14 cellular contexts compared by ENCODE assay signal in genomic region chr12:64556231-64556630, GRCh38. TPM values are rescaled to one million over a fixed set of nuclear protein-coding genes. Genes with fewer than 3 reads are reported as not detected.
DNase-seq lines count a peak whose midpoint lies in the region; ATAC-seq, FAIRE-seq and TF ChIP-seq lines count a peak whose summit lies in the region.
"Had no signal": no experiment of that assay in that cellular context is flagged by ENCODE, and none has a peak within 500 bp of the region (broad histone marks: within the 10 kb centered on the region; RNA-seq: fewer than 3 reads in every experiment).

No MANE protein-coding gene starts in this region.

- POLR2A ChIA-PET in HepG2 (lab: Yijun Ruan, JAX) (no interaction called here), HCT116 (lab: Charles Lee) (no interaction called here), WTC11 (lab: Charles Lee) (no interaction called here), HEK293T (lab: Yijun Ruan, JAX) (no interaction called here)

- FAIRE-seq in HepG2 (lab: Jason Lieb, UNC) = no peak
- FAIRE-seq: A204.1, GM12891, HTR-8/SVneo had no signal

- H3K9me3 Mint-ChIP-seq in WTC11 = no peaks in the 10 kb centered on the region
- H3K9me3 Mint-ChIP-seq: CD4-positive, alpha-beta T cell had no signal

- peaks cover 11% of the 10 kb centered on the region for H3K4me1 Mint-ChIP-seq in WTC11
- H3K4me1 Mint-ChIP-seq: B cell had no signal

- ATAC-seq in HepG2 (peak; percentile 46), right lobe of liver (no peak), HCT116 (peak; percentile 55; the same call in 1 of the 2 replicates), WTC11 (peak; percentile 18; the same call in 1 of the 2 replicates)

- no peak overlapping the region for H3K27ac Mint-ChIP-seq in WTC11
- H3K27ac Mint-ChIP-seq: B cell; CD4-positive, alpha-beta T cell had no signal

- TF ChIP-seq RAD21 in HepG2 (CRISPR knock-in tag; IDR thresholded peaks at IDR 0.05) (no peak), HCT116 (IDR thresholded peaks at IDR 0.05; ENCODE audit: low read depth) (no peak)

- CTCF ChIA-PET in HepG2 (lab: Yijun Ruan, JAX; ENCODE audit: low intra/inter-chr PET ratio, low total read pairs) (no interaction called here), HCT116 (lab: Charles Lee) (no interaction called here), WTC11 (lab: Charles Lee) (interaction anchor here (1.0 to 1.2 kb wide), 2 partner anchors 122 to 142 kb away, joined by 3 read pairs; no protein-coding TSS in a partner anchor), HEK293T (lab: Yijun Ruan, JAX) (no interaction called here)

- H4K20me1 ChIP-seq in HepG2 (ENCODE audit: insufficient read depth, low read length) = no peaks in the 10 kb centered on the region
- no peaks in the 10 kb centered on the region for H4K20me1 ChIP-seq in HCT116 (ENCODE audit: insufficient read depth)

- H3K9ac ChIP-seq in HepG2 (ENCODE audit: insufficient read depth, low read depth, low read length) (no peak overlapping the region), HCT116 (ENCODE audit: low read length) (no peak overlapping the region)

- no peak overlapping the region for H3K4me3 Mint-ChIP-seq in WTC11
- H3K4me3 Mint-ChIP-seq: B cell; CD4-positive, alpha-beta T cell had no signal

- no peaks in the 10 kb centered on the region; the same call in 1 of the 2 replicates for H3K27me3 Mint-ChIP-seq in WTC11 (ENCODE audit: low read depth)
- H3K27me3 Mint-ChIP-seq: B cell; CD4-positive, alpha-beta T cell had no signal

- no peaks in the 10 kb centered on the region for H3K79me2 ChIP-seq in HepG2 (ENCODE audit: insufficient read depth, low read length)
- no peaks in the 10 kb centered on the region for H3K79me2 ChIP-seq in HCT116 (ENCODE audit: insufficient read depth, low read length)

- H3K9me3 ChIP-seq in HepG2 (ENCODE audit: low read length) (no peaks in the 10 kb centered on the region), right lobe of liver (no peaks in the 10 kb centered on the region), HCT116 (ENCODE audit: control insufficient read depth in 1 of 2, insufficient read depth in 1 of 2, low read depth in 1 of 2, low read length in 2 of 2) (no peaks in the 10 kb centered on the region), stomach (no peaks in the 10 kb centered on the region)

- TF ChIP-seq CTCF in HepG2 (CRISPR knock-in tag; IDR thresholded peaks at IDR 0.05) = no peak
- no peak for TF ChIP-seq CTCF in right lobe of liver (IDR thresholded peaks at IDR 0.05)
- TF ChIP-seq CTCF in HCT116 (IDR thresholded peaks at IDR 0.05 in 2 of 3, conservative IDR thresholded peaks at IDR 0.05 in 1 of 3; ENCODE audit: borderline replicate concordance in 1 of 3, insufficient read depth in 1 of 3, low read depth in 2 of 3, low read length in 2 of 3) = 0 out of 6 replicates have a peak, but pooled peaks of 1 of the 3 experiments have one; percentile 3
- no peak for TF ChIP-seq CTCF in WTC11 (IDR thresholded peaks at IDR 0.05)
- TF ChIP-seq CTCF in stomach (IDR thresholded peaks at IDR 0.05) = no peak

- 0% methylated on average over 1 of the region's 4 CpGs for WGBS in HepG2 (ENCODE audit: low lambda C conversion rate)
- 66% methylated on average over 3 of the region's 4 CpGs for whole genome bisulfite sequencing in right lobe of liver (ENCODE audit: insufficient coverage, low coverage, low lambda C conversion rate, missing lambda C conversion rate)
- 81 to 93% (median 84%) methylated on average over 2 to 4 of the region's 4 CpGs for WGBS in stomach, 5 donors

- DNase-seq in HepG2 (ENCODE audit: low spot score) (no peak), right lobe of liver (no peak), HCT116 (ENCODE audit: low read depth, low spot score) (no peak), WTC11 (ENCODE audit: low spot score) (no peak), stomach (no peak), T-helper 9 cell (no peak), HEK293T (ENCODE audit: extremely low spot score) (no peak)
- DNase-seq: C1 segment of cervical spinal cord; CD4-positive, alpha-beta T cell; DND-41 had no signal

- TF ChIP-seq POLR2A in HepG2 (IDR thresholded peaks at IDR 0.05; ENCODE audit: insufficient read depth in 1 of 2, low read depth in 2 of 2, low read length in 2 of 2) (no peak), right lobe of liver (IDR thresholded peaks at IDR 0.05) (no peak), HCT116 (IDR thresholded peaks at IDR 0.05; ENCODE audit: borderline replicate concordance, extremely low read depth, insufficient read depth, insufficient read length) (no peak), stomach (IDR thresholded peaks at IDR 0.05) (no peak)

- intact Hi-C loops in HepG2 (cut with micrococcal nuclease; ENCODE audit: unreplicated experiment) (no loop called here), right lobe of liver (cut with DNase I) (no loop called here), HCT116 (cut with micrococcal nuclease) (no loop called here), stomach (cut with DNase I; ENCODE audit: low total_unique reads) (no loop called here)

- H3K27ac ChIP-seq in HepG2 (ENCODE audit: extremely low read length, insufficient read depth, low read length) (no peak overlapping the region), right lobe of liver (no peak overlapping the region), HCT116 (ENCODE audit: low read depth, low read length) (no peak overlapping the region), stomach (no peak overlapping the region)

- RAD21 ChIA-PET in HCT116 (lab: Charles Lee; ENCODE audit: low non-redundant PET in 1 of 2, low total read pairs in 2 of 2, uncharacterized antibody in 2 of 2, unreplicated experiment in 2 of 2) = no interaction called here

- no peaks in the 10 kb centered on the region for H3K36me3 Mint-ChIP-seq in WTC11

- BruUV-seq in HepG2 (replicated peaks; lab: Mats Ljungman, UMichigan) (no TSS peak), HCT116 (replicated peaks; lab: Mats Ljungman, UMichigan) (no TSS peak)

- H3K36me3 ChIP-seq in HepG2 (replicated peaks in 1 of 2; ENCODE audit: control insufficient read depth in 1 of 2, insufficient read depth in 2 of 2, low read length in 2 of 2) (no peaks in the 10 kb centered on the region), right lobe of liver (no peaks in the 10 kb centered on the region), HCT116 (ENCODE audit: control insufficient read depth in 1 of 2, insufficient read depth in 2 of 2, low read length in 2 of 2) (no peaks in the 10 kb centered on the region), stomach (no peaks in the 10 kb centered on the region)

- H2AFZ ChIP-seq in HepG2 (ENCODE audit: low read length) = no peak overlapping the region
- H2AFZ ChIP-seq in HCT116 (ENCODE audit: low read depth, low read length, poor library complexity, severe bottlenecking) = no peak overlapping the region

- H3K4me1 ChIP-seq in HepG2 (ENCODE audit: insufficient read depth, low read length) = peaks cover 22% of the 10 kb centered on the region
- H3K4me1 ChIP-seq in right lobe of liver = no peaks in the 10 kb centered on the region
- peaks cover 6 to 7% of the 10 kb centered on the region in 2 experiments; a peak in 3 of 4 replicates for H3K4me1 ChIP-seq in HCT116 (ENCODE audit: control insufficient read depth in 1 of 2, insufficient read depth in 2 of 2, low read length in 2 of 2)
- H3K4me1 ChIP-seq in stomach = peaks cover 0 to 7% (median 0%) of the 10 kb centered on the region in 4 donors

- H3K27me3 ChIP-seq in HepG2 (ENCODE audit: control insufficient read depth in 1 of 2, insufficient read depth in 2 of 2, low read length in 2 of 2) (peaks cover 0 to 1% of the 10 kb centered on the region in 2 experiments; a peak in 1 of 5 replicates), right lobe of liver (no peaks in the 10 kb centered on the region), HCT116 (ENCODE audit: insufficient read depth, low read length) (no peaks in the 10 kb centered on the region), stomach (no peaks in the 10 kb centered on the region)

- in situ Hi-C loops in HepG2 (cut with HindIII; ENCODE audit: extremely low pct_ligation_motif_present, low pct_unique_long_range_greater_than_20kb) = no loop called here

- no peak overlapping the region for H3K4me3 ChIP-seq in HepG2 (replicated peaks in 1 of 3; ENCODE audit: insufficient read depth in 1 of 3, low read depth in 2 of 3, low read length in 3 of 3)
- H3K4me3 ChIP-seq in right lobe of liver = no peak overlapping the region
- H3K4me3 ChIP-seq in HCT116 (replicated peaks in 1 of 2; ENCODE audit: low read depth in 1 of 2, low read length in 2 of 2) = no peak overlapping the region
- no peak overlapping the region for H3K4me3 ChIP-seq in stomach

- H3K4me2 ChIP-seq in HepG2 (ENCODE audit: low read depth, low read length) (no peak overlapping the region), HCT116 (ENCODE audit: low read length) (no peak overlapping the region)

- TF ChIP-seq EP300 in HepG2 (IDR thresholded peaks at IDR 0.05; ENCODE audit: low read depth in 2 of 2, low read length in 2 of 2) (no peak), HepG2 (CRISPR knock-in tag; IDR thresholded peaks at IDR 0.05; ENCODE audit: borderline replicate concordance) (no peak), stomach (IDR thresholded peaks at IDR 0.05) (no peak)

- H3K9me2 ChIP-seq in HCT116 (ENCODE audit: insufficient read depth) = no peaks in the 10 kb centered on the region

RNA-seq across cellular contexts. Expression of gene RASSF3, which starts 54.1 kb away (rescaled TPM):
- 16.0 and 21.3 TPM in 2 replicates for total RNA-seq in HepG2 (2016; rRNA removed; fragmentation: Illumina TruSeq; extraction: Trizol)
- total RNA-seq in HepG2 (2016; cell fraction: cytosol; rRNA removed; fragmentation: Illumina TruSeq; extraction: Trizol; ENCODE audit: low read depth) = 6.2 and 7.7 TPM in 2 replicates
- total RNA-seq in HepG2 (2016; cell fraction: insoluble cytoplasmic fraction; rRNA removed; fragmentation: Illumina TruSeq; extraction: Trizol) = 13.2 and 20.1 TPM in 2 replicates
- 25.5 and 26.0 TPM in 2 replicates for total RNA-seq in HepG2 (2016; cell fraction: membrane; rRNA removed; fragmentation: Illumina TruSeq; extraction: Trizol)
- total RNA-seq in HepG2 (2016; cell fraction: nucleus; rRNA removed; fragmentation: Illumina TruSeq; extraction: Trizol) = 9.1 and 10.8 TPM in 2 replicates
- polyA plus RNA-seq in HepG2 (2011; rRNA removed) = 15.4 and 15.5 TPM in 2 replicates
- 9.8 and 10.9 TPM in 2 replicates for polyA plus RNA-seq in HepG2 (2011; cell fraction: cytosol; rRNA removed)
- 3.9 and 5.1 TPM in 2 replicates for polyA plus RNA-seq in HepG2 (2011; cell fraction: nucleus; rRNA removed)
- 7.1 and 11.1 TPM in 2 replicates for polyA plus RNA-seq in HepG2 (2012)
- polyA plus RNA-seq in HepG2 (2016; cell fraction: cytosol; fragmentation: Illumina TruSeq; extraction: Trizol; ENCODE audit: low read depth) = 3.6 and 3.9 TPM in 2 replicates
- 19.9 and 21.9 TPM in 2 replicates for polyA plus RNA-seq in HepG2 (2016; cell fraction: insoluble cytoplasmic fraction; fragmentation: Illumina TruSeq; extraction: Trizol; ENCODE audit: low read depth)
- 16.4 and 17.1 TPM in 2 replicates for polyA plus RNA-seq in HepG2 (2016; cell fraction: membrane; fragmentation: Illumina TruSeq; extraction: Trizol; ENCODE audit: low read depth)
- polyA plus RNA-seq in HepG2 (2016; cell fraction: nucleus; fragmentation: Illumina TruSeq; extraction: Trizol; ENCODE audit: insufficient read depth, low read depth) = 13.2 and 13.5 TPM in 2 replicates
- polyA minus RNA-seq in HepG2 (2011; rRNA and poly(A)+ RNA removed; ENCODE audit: low replicate concordance) = 37.6 and 54.4 TPM in 2 replicates
- 13.6 and 15.4 TPM in 2 replicates for polyA minus RNA-seq in HepG2 (2011; cell fraction: cytosol; rRNA and poly(A)+ RNA removed)
- 9.4 and 9.9 TPM in 2 replicates for polyA minus RNA-seq in HepG2 (2011; cell fraction: nucleus; rRNA and poly(A)+ RNA removed)
- 10 to 100 TPM in 3 of 6 experiments, 1 to 10 TPM in 3; 5.8 to 27.3 (median 10.6) TPM for total RNA-seq in right lobe of liver
- total RNA-seq in HCT116 (2021; ENCODE audit: unreplicated experiment) = 67.1 TPM
- 23.2 and 32.5 TPM in 2 replicates for polyA plus RNA-seq in HCT116 (2012)
- 45.2 to 54.7 TPM (median 50.2 TPM) in 3 replicates for total RNA-seq in WTC11 (2021)
- 100 to 1,000 TPM in 1 of 5 donors, 10 to 100 TPM in 4; 34.4 to 109 (median 61.0) TPM for total RNA-seq in stomach
- 10 to 100 TPM; 29.3 to 68.2 (median 48.6) TPM for polyA plus RNA-seq in stomach

Comparison
In these comparisons a context has a peak if more than half of its experiments do, and no peak if none do; other contexts are left out.
1. ATAC-seq: peak in HepG2 (single experiment), HCT116 (single experiment) and WTC11 (single experiment); none in right lobe of liver (0 of 4).
2. Of the 50 proteins assayed by ChIP-seq in both HepG2 and WTC11: peak only in HepG2: none; only in WTC11: none; in both: ZNF121; in neither: 49.